12 cellular contexts compared by ENCODE assay signal in the genomic region with DNA sequence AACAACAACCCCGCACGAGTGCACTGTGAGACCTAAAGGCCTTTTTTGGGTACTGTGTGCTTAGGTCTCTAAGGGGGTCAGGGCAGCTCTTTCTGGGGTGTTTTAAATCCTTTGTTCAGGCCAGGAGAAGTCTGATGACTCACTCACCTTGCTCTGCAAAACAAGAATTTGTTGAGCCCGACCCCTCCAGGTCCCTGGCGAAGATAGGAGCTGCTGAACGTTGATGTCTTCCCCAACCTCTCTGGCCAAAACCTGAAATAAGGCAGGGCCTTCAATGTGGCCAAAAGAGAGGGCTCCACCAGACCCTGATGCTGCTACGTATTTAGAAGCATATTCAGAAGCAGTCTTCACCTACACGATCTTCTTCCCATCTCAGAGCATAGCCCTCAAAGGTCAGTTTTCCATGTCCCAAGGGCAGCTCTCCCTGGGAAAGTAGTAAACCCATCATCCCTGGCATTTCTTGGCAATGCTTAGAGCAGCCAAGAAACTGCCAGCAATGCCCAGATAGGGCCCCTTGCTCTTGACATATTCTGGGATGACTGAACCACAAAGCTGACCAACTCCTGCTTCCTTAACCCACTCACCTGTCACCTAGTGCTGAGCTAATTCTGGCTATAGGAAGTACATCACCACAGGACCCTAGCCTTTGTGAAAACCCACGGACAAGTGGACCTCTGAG. TPM values are rescaled to one million over a fixed set of nuclear protein-coding genes. Genes with fewer than 3 reads are reported as not detected.
DNase-seq lines count a peak whose midpoint lies in the region; ATAC-seq and TF ChIP-seq lines count a peak whose summit lies in the region.
"Had no signal": no experiment of that assay in that cellular context is flagged by ENCODE, and none has a peak within 500 bp of the region (broad histone marks: within the 10 kb centered on the region; RNA-seq: fewer than 3 reads in every experiment).

No MANE protein-coding gene starts in this region.

- DNase-seq in left ventricle myocardium superior (no peak), prostate gland (ENCODE audit: low spot score) (no peak), ovary (no peak), brain microvascular endothelial cell (no peak)
- DNase-seq: DND-41, NCI-H524 had no signal

- H3K36me3 ChIP-seq in prostate gland (no peaks in the 10 kb centered on the region), ovary (no peaks in the 10 kb centered on the region), brain microvascular endothelial cell (replicated peaks) (no peaks in the 10 kb centered on the region)
- H3K36me3 ChIP-seq: adrenal gland had no signal

- H3K4me3 ChIP-seq in prostate gland (no peak overlapping the region), ovary (no peak overlapping the region), brain microvascular endothelial cell (ENCODE audit: low read depth, low read length) (no peak overlapping the region)
- H3K4me3 ChIP-seq: adrenal gland, smooth muscle cell had no signal

- in situ Hi-C loops in brain microvascular endothelial cell (cut with HindIII; ENCODE audit: low pct_ligation_motif_present, low sequenced_read_pairs) = no loop called here

- intact Hi-C loops in left ventricle myocardium superior (cut with micrococcal nuclease) (loop anchor here (10.0 kb wide), 1 partner anchor 161 kb away; the partner anchor contains the start of gene SEC22C), prostate gland (cut with DNase I) (loop anchor here (2.0 to 5.0 kb wide), 3 partner anchors 33 to 139 kb away; no protein-coding TSS in a partner anchor), ovary (cut with DNase I) (loop anchor here in 2 of 4 donors (10.0 kb wide), 2 partner anchors 91 to 161 kb away; partner anchors contain the start of genes SEC22C (in 1 of the 2) and ZBTB47 (in 1 of the 2))

- peak overlapping the region; percentile 51 for H3K27ac ChIP-seq in C4-2B
- peak overlapping the region; percentile 89 for H3K27ac ChIP-seq in angular gyrus (ENCODE audit: low read depth, low read length)
- H3K27ac ChIP-seq in prostate gland = peak overlapping the region; percentile 74 to 81
- H3K27ac ChIP-seq in ovary = no peak overlapping the region
- H3K27ac ChIP-seq in brain microvascular endothelial cell = no peak overlapping the region

- TF ChIP-seq CTCF in C4-2B (conservative IDR thresholded peaks at IDR 0.05) (no peak), prostate gland (IDR thresholded peaks at IDR 0.05) (no peak), ovary (IDR thresholded peaks at IDR 0.05) (no peak), brain microvascular endothelial cell (IDR thresholded peaks at IDR 0.05; ENCODE audit: low read depth, low read length, missing control alignments) (no peak)

- TF ChIP-seq POLR2A in prostate gland (IDR thresholded peaks at IDR 0.05) = no peak
- TF ChIP-seq POLR2A in ovary (IDR thresholded peaks at IDR 0.05) = no peak

- peak; percentile 9 for ATAC-seq in left ventricle myocardium superior
- no peak for ATAC-seq in GM21619 (IDR thresholded peaks at IDR 0.05; ENCODE audit: unreplicated experiment)
- no peak for ATAC-seq in GM21381 (IDR thresholded peaks at IDR 0.05; ENCODE audit: unreplicated experiment)

- H3K9me3 ChIP-seq in prostate gland (no peaks in the 10 kb centered on the region), ovary (no peaks in the 10 kb centered on the region)
- H3K9me3 ChIP-seq: adrenal gland had no signal

- peaks cover 14% of the 10 kb centered on the region for H3K4me1 ChIP-seq in prostate gland (replicated peaks)
- peaks cover 9% of the 10 kb centered on the region for H3K4me1 ChIP-seq in ovary (ENCODE audit: insufficient read depth)
- H3K4me1 ChIP-seq: adrenal gland had no signal

- no peaks in the 10 kb centered on the region for H3K27me3 ChIP-seq in prostate gland (replicated peaks; ENCODE audit: insufficient read depth)
- no peaks in the 10 kb centered on the region for H3K27me3 ChIP-seq in ovary
- H3K27me3 ChIP-seq in brain microvascular endothelial cell (replicated peaks) = no peaks in the 10 kb centered on the region
- H3K27me3 ChIP-seq: adrenal gland had no signal

- 31% methylated on average over 8 of the region's 8 CpGs for WGBS in prostate gland
- 69 to 75% (median 70%) methylated on average over 8 of the region's 8 CpGs for WGBS in ovary, 3 donors

- no peak for TF ChIP-seq EP300 in ovary (IDR thresholded peaks at IDR 0.05)

RNA-seq across cellular contexts. Expression of gene CCDC13, which starts 27.1 kb away (rescaled TPM):
- 0.17 TPM for total RNA-seq in left ventricle myocardium superior
- 1 to 10 TPM; 2.4 to 6.5 TPM for total RNA-seq in prostate gland
- total RNA-seq in ovary = 1 to 10 TPM in 3 of 7 donors, under 1 TPM in 4; 0.24 to 5.7 (median 0.60) TPM
- 1 to 10 TPM in 1 of 2 donors, under 1 TPM in 1; 0.75 to 1.6 TPM for polyA plus RNA-seq in ovary
- total RNA-seq: smooth muscle cell had no signal
- polyA plus RNA-seq: smooth muscle cell had no signal

RNA-seq across cellular contexts. Expression of gene HHATL, which starts 43.3 kb away (rescaled TPM):
- 463 TPM for total RNA-seq in left ventricle myocardium superior
- total RNA-seq in prostate gland = 1 to 10 TPM; 1.9 to 5.5 TPM
- total RNA-seq in ovary = 1 to 10 TPM in 1 of 7 donors, under 1 TPM in 2, not detected in 4; 0.25 to 1.3 (median 0.79) TPM
- polyA plus RNA-seq in ovary = under 1 TPM in 1 of 2 donors, not detected in 1; 0.12 TPM
- total RNA-seq: smooth muscle cell had no signal
- polyA plus RNA-seq: smooth muscle cell had no signal

RNA-seq across cellular contexts. Expression of gene HIGD1A, which starts 58.4 kb away (rescaled TPM):
- total RNA-seq in left ventricle myocardium superior = 333 TPM
- 100 to 1,000 TPM in 1 of 2 donors, 10 to 100 TPM in 1; 91.0 to 135 TPM for total RNA-seq in prostate gland
- 10 to 100 TPM; 44.6 to 88.8 (median 65.4) TPM for total RNA-seq in ovary
- polyA plus RNA-seq in ovary = 100 to 1,000 TPM in 1 of 2 donors, 10 to 100 TPM in 1; 63.9 to 126 TPM

Comparison
In these comparisons a context has a peak if more than half of its experiments do, and no peak if none do; other contexts are left out.
1. H3K27ac ChIP-seq: peak in C4-2B (single experiment), angular gyrus (single experiment) and prostate gland (2 of 2); none in ovary (0 of 2) and brain microvascular endothelial cell (single experiment).
2. RNA of gene HHATL, which starts 43.3 kb away (total RNA-seq): 463 TPM in left ventricle myocardium superior (single experiment); 1.9 to 5.5 TPM in prostate gland and 0.25 to 1.3 TPM in ovary; every median in the first group is over 10 times any median in the second.